ENCODE assay signal across 19 cellular contexts in genomic region chr7:129767120-129768011, GRCh38.
"Had no signal": no experiment of that assay in that cellular context is flagged by ENCODE, and none has a peak within 500 bp of the region (broad histone marks: within the 10 kb centered on the region; RNA-seq: fewer than 3 reads in every experiment).

No MANE protein-coding gene starts in this region.

- H3K4me3 ChIP-seq: esophagus muscularis mucosa, gastroesophageal sphincter, heart right ventricle, neural progenitor cell, pancreas, suprapubic skin, transverse colon had no signal

- H3K36me3 Mint-ChIP-seq: activated CD4-positive, alpha-beta memory T cell treated with anti-CD3 and anti-CD28 coated beads for 36 hours; activated naive CD8-positive, alpha-beta T cell; naive B cell; neural progenitor cell had no signal

- H3K4me3 Mint-ChIP-seq: activated B cell treated with CpG ODN at 0.5 μM for 24 hours; activated CD4-positive, alpha-beta memory T cell treated with anti-CD3 and anti-CD28 coated beads for 36 hours; activated naive CD8-positive, alpha-beta T cell; naive B cell; neural progenitor cell; stimulated activated naive CD8-positive, alpha-beta T cell treated with anti-CD3 and anti-CD28 coated beads, Interleukin-15, Interleukin-2, amounts not matched to agents 100 ng/mL and 50 ng/mL, for 24 hours had no signal

- H3K27ac ChIP-seq: esophagus muscularis mucosa, gastroesophageal sphincter, heart right ventricle, neural progenitor cell, pancreas, suprapubic skin, transverse colon had no signal

- H3K27me3 Mint-ChIP-seq: activated CD4-positive, alpha-beta memory T cell treated with anti-CD3 and anti-CD28 coated beads for 36 hours; stimulated activated naive CD8-positive, alpha-beta T cell treated with anti-CD3 and anti-CD28 coated beads, Interleukin-15, Interleukin-2, amounts not matched to agents 100 ng/mL and 50 ng/mL, for 24 hours had no signal

- H3K9me3 Mint-ChIP-seq: activated B cell treated with CpG ODN at 0.5 μM for 24 hours; activated CD4-positive, alpha-beta memory T cell treated with anti-CD3 and anti-CD28 coated beads for 36 hours; neural progenitor cell; stimulated activated naive CD8-positive, alpha-beta T cell treated with anti-CD3 and anti-CD28 coated beads, Interleukin-15, Interleukin-2, amounts not matched to agents 100 ng/mL and 50 ng/mL, for 24 hours had no signal

- H3K27me3 ChIP-seq: pancreas, transverse colon had no signal

- H2AFZ ChIP-seq: neural progenitor cell had no signal

- H3K4me1 ChIP-seq: esophagus muscularis mucosa, gastroesophageal sphincter, heart right ventricle, pancreas, suprapubic skin, transverse colon had no signal

- H3K27ac Mint-ChIP-seq: activated B cell treated with CpG ODN at 0.5 μM for 24 hours; activated CD4-positive, alpha-beta memory T cell treated with anti-CD3 and anti-CD28 coated beads for 36 hours; activated naive CD8-positive, alpha-beta T cell; neural progenitor cell; stimulated activated naive CD8-positive, alpha-beta T cell treated with anti-CD3 and anti-CD28 coated beads, Interleukin-15, Interleukin-2, amounts not matched to agents 100 ng/mL and 50 ng/mL, for 24 hours had no signal

- ATAC-seq: gastroesophageal sphincter, heart right ventricle, left ventricle myocardium superior, pancreas had no signal

- H3K9ac ChIP-seq: neural progenitor cell had no signal

- FAIRE-seq: endothelial cell of umbilical vein, pancreas had no signal

- H3K9me3 ChIP-seq: esophagus muscularis mucosa, gastroesophageal sphincter, heart right ventricle, pancreas, suprapubic skin, transverse colon had no signal

- DNase-seq: activated B cell treated with CpG ODN at 0.5 μM for 24 hours; activated CD4-positive, alpha-beta memory T cell treated with anti-CD3 and anti-CD28 coated beads for 36 hours; activated CD4-positive, alpha-beta T cell treated with anti-CD3 and anti-CD28 coated beads for 4 hours; cerebellar nuclear complex; effector CD8-positive, alpha-beta T cell; heart right ventricle; left ventricle myocardium superior; naive B cell; pancreas; stimulated activated CD4-positive, alpha-beta T cell treated with anti-CD3 and anti-CD28 coated beads, Interleukin-12 subunit alpha, Interleukin-12 subunit beta, amount 100 ng/mL, for 4 hours; stimulated activated CD4-positive, alpha-beta T cell treated with anti-CD3 and anti-CD28 coated beads, Interleukin-2, amount 100 ng/mL, for 24 hours; transverse colon had no signal

- H3K4me2 ChIP-seq: neural progenitor cell had no signal

- H3K36me3 ChIP-seq: esophagus muscularis mucosa, gastroesophageal sphincter, heart right ventricle, neural progenitor cell, pancreas, suprapubic skin, transverse colon had no signal

- H3K4me1 Mint-ChIP-seq: activated B cell treated with CpG ODN at 0.5 μM for 24 hours, neural progenitor cell had no signal
